ENCODE assay signal across 8 cellular contexts in the genomic region with DNA sequence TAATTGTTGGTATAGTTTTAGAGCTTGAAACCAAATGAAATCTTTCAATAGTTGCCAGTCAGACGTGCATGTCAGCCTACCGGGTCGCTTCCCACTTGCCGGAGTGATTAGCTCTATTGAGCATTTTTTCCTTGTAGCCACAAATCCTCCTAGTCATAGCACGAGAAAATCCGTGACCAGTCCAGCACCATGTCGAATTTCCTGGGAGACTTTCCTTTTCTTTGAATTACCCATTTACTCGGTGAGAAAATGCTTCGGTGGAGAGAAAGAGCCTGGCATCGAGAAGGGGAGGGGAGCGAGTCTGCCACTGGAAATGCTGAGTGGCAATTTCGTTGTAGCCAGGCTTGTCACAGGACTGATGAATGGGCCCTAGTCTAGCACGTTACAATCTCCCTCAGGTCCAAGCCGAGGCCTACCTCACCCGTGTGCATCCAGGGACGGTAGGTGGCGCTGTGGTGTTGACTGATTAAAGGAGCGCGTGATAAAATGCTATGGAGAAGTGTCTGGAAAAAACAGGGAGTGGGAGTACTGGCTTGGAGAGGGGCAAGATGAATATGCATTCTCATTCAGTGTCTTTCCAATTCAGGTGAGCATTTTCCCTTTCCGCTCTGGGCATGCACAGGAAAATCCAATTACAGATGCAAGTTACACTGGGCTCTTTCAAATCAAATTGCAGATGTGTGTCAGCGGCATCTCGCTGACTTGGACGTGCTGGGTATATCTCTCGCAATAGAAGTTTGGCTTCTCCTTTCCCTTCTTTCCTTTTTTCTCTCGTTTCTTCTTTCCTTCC.
A peak's percentile ranks its signal among the peaks of the same experiment; 100 is the strongest.
DNase-seq lines count a peak whose midpoint lies in the region; ATAC-seq, FAIRE-seq and TF ChIP-seq lines count a peak whose summit lies in the region.

No MANE protein-coding gene starts in this region.

- no peaks in the 10 kb centered on the region for H3K9me3 ChIP-seq in mucosa of descending colon

- no peaks in the 10 kb centered on the region for H3K36me3 Mint-ChIP-seq in activated CD8-positive, alpha-beta T cell treated with anti-CD3 and anti-CD28 coated beads for 36 hours (ENCODE audit: low read depth)

- intact Hi-C loops in activated CD8-positive, alpha-beta T cell treated with anti-CD3 and anti-CD28 coated beads for 36 hours (cut with micrococcal nuclease): no loop called here
- intact Hi-C loops in mucosa of descending colon (cut with DNase I, micrococcal nuclease): no loop called here

- H3K27ac Mint-ChIP-seq in activated CD8-positive, alpha-beta T cell treated with anti-CD3 and anti-CD28 coated beads for 36 hours: no peak overlapping the region

- peaks cover 5% of the 10 kb centered on the region for H3K4me1 Mint-ChIP-seq in activated CD8-positive, alpha-beta T cell treated with anti-CD3 and anti-CD28 coated beads for 36 hours (ENCODE audit: low read depth)

- no peaks in the 10 kb centered on the region for H3K9me3 Mint-ChIP-seq in activated CD8-positive, alpha-beta T cell treated with anti-CD3 and anti-CD28 coated beads for 36 hours

- no peaks in the 10 kb centered on the region for H3K36me3 ChIP-seq in mucosa of descending colon (ENCODE audit: low read depth)

- peaks cover 6% of the 10 kb centered on the region for H3K27me3 Mint-ChIP-seq in activated CD8-positive, alpha-beta T cell treated with anti-CD3 and anti-CD28 coated beads for 36 hours

- no peak overlapping the region for H3K4me3 ChIP-seq in mucosa of descending colon

- ATAC-seq in GM18861 (IDR thresholded peaks at IDR 0.05; ENCODE audit: unreplicated experiment) (peak; percentile 31), HG03139 (IDR thresholded peaks at IDR 0.05; ENCODE audit: unreplicated experiment) (peak; percentile 33), mucosa of descending colon (peak; percentile 92)
- ATAC-seq in activated CD8-positive, alpha-beta T cell treated with anti-CD3 and anti-CD28 coated beads for 36 hours: peak; percentile 89

- POLR2A ChIA-PET in activated CD8-positive, alpha-beta T cell treated with anti-CD3 and anti-CD28 coated beads for 36 hours (lab: Charles Lee): no interaction called here

- DNase-seq in AG08395 (ENCODE audit: low spot score) (peak; percentile 36), NCI-H774 (lab: John Stamatoyannopoulos, UW) (peak; percentile 78), mucosa of descending colon (peak; percentile 72 to 96 (median 88))
- peak; percentile 83 for DNase-seq in activated CD8-positive, alpha-beta T cell treated with anti-CD3 and anti-CD28 coated beads for 36 hours
- peak; percentile 54 for DNase-seq in stimulated activated CD8-positive, alpha-beta memory T cell treated with anti-CD3 and anti-CD28 coated beads, Interleukin-7, amount 100 ng/mL, for 24 hours (ENCODE audit: low read depth)

- H3K4me3 Mint-ChIP-seq in activated CD8-positive, alpha-beta T cell treated with anti-CD3 and anti-CD28 coated beads for 36 hours: no peak overlapping the region

- H3K4me1 ChIP-seq in mucosa of descending colon (ENCODE audit: low read depth): no peaks in the 10 kb centered on the region

- TF ChIP-seq CTCF in activated CD8-positive, alpha-beta T cell treated with anti-CD3 and anti-CD28 coated beads for 36 hours (IDR thresholded peaks at IDR 0.05): peak; percentile 90
- TF ChIP-seq CTCF in mucosa of descending colon (IDR thresholded peaks at IDR 0.05): peak; percentile 72

- CTCF ChIA-PET in activated CD8-positive, alpha-beta T cell treated with anti-CD3 and anti-CD28 coated beads for 36 hours (lab: Charles Lee): interaction anchor here (0.7 to 2.4 kb wide), 11 partner anchors 10 to 74 kb away, joined by 3 to 11 read pairs (median 5); no protein-coding TSS in a partner anchor

- peak; percentile 21 for FAIRE-seq in endometrium (lab: Jason Lieb, UNC)

Comparison
In these comparisons a context has a peak if more than half of its experiments do, and no peak if none do; other contexts are left out.
1. DNase-seq: peak in every context shown above with its lines; median percentile 88 in mucosa of descending colon; 83 in activated CD8-positive, alpha-beta T cell treated with anti-CD3 and anti-CD28 coated beads for 36 hours; 78 in NCI-H774; 54 in stimulated activated CD8-positive, alpha-beta memory T cell treated with anti-CD3 and anti-CD28 coated beads, Interleukin-7, amount 100 ng/mL, for 24 hours; 36 in AG08395.
2. ATAC-seq: peak in every context shown above with its lines; median percentile 92 in mucosa of descending colon; 89 in activated CD8-positive, alpha-beta T cell treated with anti-CD3 and anti-CD28 coated beads for 36 hours; 33 in HG03139; 31 in GM18861.